Comparison of ENCODE assay signal across 13 cellular contexts in the genomic region with DNA sequence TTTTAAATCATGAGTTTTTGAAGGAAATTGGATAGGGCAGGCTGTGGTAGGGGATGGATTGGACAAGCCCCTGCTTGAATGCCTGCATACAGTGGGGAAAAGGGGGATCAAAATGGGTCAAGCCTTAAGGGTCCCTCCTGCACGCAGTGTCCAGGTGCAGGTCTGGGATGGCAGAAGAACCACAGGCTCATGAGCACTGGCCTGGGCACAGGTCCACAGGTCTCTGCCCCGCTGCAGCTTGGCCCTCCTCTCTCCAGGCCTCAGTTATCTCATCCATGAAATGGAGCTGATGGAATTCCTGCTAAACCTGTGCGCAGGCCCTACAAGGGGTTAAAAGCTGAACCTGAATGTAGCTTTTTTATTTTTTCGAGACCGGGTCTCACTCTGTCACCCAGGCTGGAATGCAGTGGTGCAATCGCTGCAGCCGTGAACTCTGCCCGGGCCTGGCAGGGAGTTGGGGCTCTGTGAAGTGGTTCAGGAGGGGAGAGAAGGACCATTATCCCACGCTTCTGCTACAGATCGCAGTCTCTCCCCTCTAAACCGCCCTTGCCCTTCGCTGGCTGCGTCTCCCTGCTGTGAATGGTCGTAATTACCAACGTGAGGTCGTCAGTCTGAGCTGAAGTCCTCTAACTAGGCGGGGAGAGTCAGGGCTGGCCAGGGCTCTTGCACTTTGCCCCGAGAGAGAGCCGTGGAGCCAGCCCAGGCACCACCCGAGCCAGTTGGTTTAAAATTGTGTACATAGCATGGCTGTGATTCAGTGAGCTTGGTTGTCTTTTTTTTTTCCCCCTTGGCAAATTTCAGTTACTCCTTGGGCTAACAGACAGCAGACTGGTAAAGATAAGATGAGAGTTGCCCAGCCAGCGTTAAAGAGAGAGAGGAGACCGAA.
A peak's percentile ranks its signal among the peaks of the same experiment; 100 is the strongest.
DNase-seq lines count a peak whose midpoint lies in the region; ATAC-seq and TF ChIP-seq lines count a peak whose summit lies in the region.
"Had no signal": no experiment of that assay in that cellular context is flagged by ENCODE, and none has a peak within 500 bp of the region (broad histone marks: within the 10 kb centered on the region; RNA-seq: fewer than 3 reads in every experiment).

No MANE protein-coding gene starts in this region.

- H3K27ac ChIP-seq in right atrium auricular region (peak overlapping the region; percentile 35 to 58), psoas muscle (no peak overlapping the region)
- H3K27ac ChIP-seq: brain microvascular endothelial cell, C4-2B had no signal

- H3K4me1 ChIP-seq in right atrium auricular region (peaks cover 0 to 21% of the 10 kb centered on the region in 2 donors), psoas muscle (peaks cover 14% of the 10 kb centered on the region)

- H3K27me3 ChIP-seq in right atrium auricular region (no peaks in the 10 kb centered on the region), psoas muscle (ENCODE audit: insufficient read depth in 3 of 3, low read length in 2 of 3) (no peaks in the 10 kb centered on the region)
- H3K27me3 ChIP-seq: brain microvascular endothelial cell had no signal

- H3K4me3 ChIP-seq in right atrium auricular region, result no peak overlapping the region
- no peak overlapping the region for H3K4me3 ChIP-seq in psoas muscle

- H3K9me3 ChIP-seq in right atrium auricular region (no peaks in the 10 kb centered on the region), psoas muscle (no peaks in the 10 kb centered on the region)

- peak; percentile 58 for DNase-seq in EH (ENCODE audit: low read depth)
- peak; percentile 43 for DNase-seq in astrocyte of the hippocampus (ENCODE audit: low read depth, low spot score)
- no peak for DNase-seq in right atrium auricular region (ENCODE audit: low spot score)
- DNase-seq in psoas muscle, result peak in 1 of 2 donors; percentile 37
- no peak for DNase-seq in activated CD4-positive, alpha-beta T cell treated with anti-CD3 and anti-CD28 coated beads for 4 hours
- no peak for DNase-seq in activated CD4-positive, CD25-positive, alpha-beta regulatory T cell treated with anti-CD3 and anti-CD28 coated beads, Interleukin-2, amount 50 U/mL, for 72 hours
- no peak for DNase-seq in NCI-H69 (lab: John Stamatoyannopoulos, UW)
- DNase-seq: activated CD4-positive, alpha-beta T cell treated with anti-CD3 and anti-CD28 coated beads, Interleukin-2, amount 50 U/mL, for 1 hour; brain microvascular endothelial cell; H9; NK-92 treated with Interleukin-12 subunit alpha and Interleukin-12 subunit beta, amount 100 ng/mL, for 24 hours had no signal

- H3K36me3 ChIP-seq in right atrium auricular region (no peaks in the 10 kb centered on the region), psoas muscle (ENCODE audit: insufficient read depth in 1 of 2, low read depth in 1 of 2) (peaks cover 0 to 3% of the 10 kb centered on the region in 2 donors)
- H3K36me3 ChIP-seq: brain microvascular endothelial cell had no signal

- intact Hi-C loops in psoas muscle (cut with DNase I), result no loop called here

- peak; percentile 34 to 75 (median 46) for ATAC-seq in psoas muscle
- ATAC-seq in GM18517 (IDR thresholded peaks at IDR 0.05; ENCODE audit: unreplicated experiment), result no peak

- no peak for TF ChIP-seq CTCF in right atrium auricular region (IDR thresholded peaks at IDR 0.05)
- TF ChIP-seq CTCF in psoas muscle (IDR thresholded peaks at IDR 0.05), result no peak

- 42 to 51% (median 45%) methylated on average over 22 of the region's 22 CpGs for WGBS in psoas muscle, 3 donors

Comparison
In these comparisons a context has a peak if more than half of its experiments do, and no peak if none do; other contexts are left out.
1. DNase-seq: peak in EH (single experiment) and astrocyte of the hippocampus (single experiment); none in right atrium auricular region (single experiment), activated CD4-positive, alpha-beta T cell treated with anti-CD3 and anti-CD28 coated beads for 4 hours (0 of 2), activated CD4-positive, CD25-positive, alpha-beta regulatory T cell treated with anti-CD3 and anti-CD28 coated beads, Interleukin-2, amount 50 U/mL, for 72 hours (single experiment) and NCI-H69 (single experiment).